Comparison of ENCODE assay signal across 1 cellular context in the genomic region with DNA sequence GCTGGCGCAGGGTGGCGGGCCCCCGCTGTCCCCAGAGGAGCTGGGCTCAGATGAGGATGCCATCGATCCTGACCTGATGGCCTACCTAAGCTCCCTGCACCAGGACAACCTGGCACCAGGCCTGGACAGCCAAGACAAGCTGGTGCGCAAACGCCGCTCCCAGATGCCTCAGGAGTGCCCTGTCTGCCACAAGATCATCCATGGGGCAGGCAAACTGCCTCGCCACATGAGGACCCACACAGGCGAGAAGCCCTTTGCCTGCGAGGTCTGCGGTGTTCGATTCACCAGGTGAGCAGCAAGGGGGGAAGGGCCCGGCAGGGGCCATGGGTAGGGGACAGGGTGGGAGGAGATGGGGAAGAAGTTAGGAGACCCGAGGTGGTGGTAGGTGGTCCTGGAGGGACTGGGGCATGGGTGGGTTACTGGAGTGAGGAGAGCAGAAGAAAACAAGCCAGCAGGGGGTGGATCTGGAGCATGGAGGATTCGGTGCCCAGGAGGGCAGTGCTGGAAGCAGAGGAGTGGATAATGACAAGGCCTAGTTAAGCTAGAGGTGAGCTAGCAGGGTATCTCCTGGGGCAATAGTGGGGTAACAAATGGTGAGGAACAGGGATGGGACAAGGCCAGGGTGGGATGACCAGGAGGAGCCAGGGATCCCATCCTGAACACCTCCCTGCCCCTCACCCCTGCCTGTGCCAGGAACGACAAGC.
A peak's percentile ranks its signal among the peaks of the same experiment; 100 is the strongest.
TF ChIP-seq lines count a peak whose summit lies in the region.

No MANE protein-coding gene starts in this region.

TF ChIP-seq in K562, 482 proteins besides CTCF, POLR2A, EP300 and RAD21:
- TF ChIP-seq SUPT5H (IDR thresholded peaks at IDR 0.05) (peak; percentile 54), ZNF354B (CRISPR knock-in tag; IDR thresholded peaks at IDR 0.05) (no peak), RBFOX2 (IDR thresholded peaks at IDR 0.05; ENCODE audit: low read depth, low read length) (peak; percentile 9; the same call in 1 of the 2 replicates)
TF ChIP-seq in K562: peak in this region for 2.
